8 cellular contexts compared by ENCODE assay signal in the genomic region with DNA sequence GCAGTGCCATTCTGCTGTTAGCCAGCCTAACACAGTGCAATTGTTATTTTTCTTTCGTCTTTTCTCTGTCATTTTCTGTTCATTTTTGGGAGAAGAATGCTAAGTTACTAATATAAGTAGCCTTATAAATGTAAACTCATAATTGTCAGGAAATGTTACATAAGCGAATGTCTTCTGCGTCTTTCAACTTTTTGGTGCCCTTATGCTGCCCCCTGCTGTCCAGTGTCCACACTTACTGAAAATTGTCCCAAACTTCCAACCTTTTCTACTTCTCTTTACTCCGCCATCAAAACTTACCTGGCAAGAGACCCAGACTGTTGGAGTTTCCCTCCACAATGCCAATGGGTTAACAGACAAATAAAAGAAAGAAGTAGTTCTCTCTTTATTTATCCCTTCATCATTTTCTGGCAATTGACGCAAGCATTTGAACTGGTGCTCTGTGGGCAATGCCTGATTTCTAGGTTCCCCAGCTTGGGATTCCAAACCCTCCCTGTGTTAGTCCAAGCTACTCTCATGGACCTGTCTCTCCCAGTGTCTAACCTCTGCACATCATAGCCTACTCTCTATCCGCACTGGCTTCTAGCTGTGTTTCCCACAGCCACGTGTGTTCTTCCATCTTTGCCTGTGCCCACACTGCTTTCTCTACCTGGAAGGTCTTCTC. TPM values are rescaled to one million over a fixed set of nuclear protein-coding genes. Genes with fewer than 3 reads are reported as not detected.
DNase-seq lines count a peak whose midpoint lies in the region; ATAC-seq, FAIRE-seq and TF ChIP-seq lines count a peak whose summit lies in the region.

No MANE protein-coding gene starts in this region.

- H3K27me3 Mint-ChIP-seq in T-cell: no peaks in the 10 kb centered on the region

- H3K9me3 ChIP-seq in cardiac muscle cell (ENCODE audit: low read depth): no peaks in the 10 kb centered on the region
- no peaks in the 10 kb centered on the region for H3K9me3 ChIP-seq in vagina

- intact Hi-C loops in vagina (cut with DNase I): no loop called here

- TF ChIP-seq CTCF in cardiac muscle cell (IDR thresholded peaks at IDR 0.05; ENCODE audit: low read depth, low read length) (peak; percentile 76), vagina (IDR thresholded peaks at IDR 0.05) (peak; percentile 67 to 81 (median 71))

- TF ChIP-seq POLR2A in vagina (IDR thresholded peaks at IDR 0.05): no peak

- no peaks in the 10 kb centered on the region for H3K27me3 ChIP-seq in cardiac muscle cell
- no peaks in the 10 kb centered on the region for H3K27me3 ChIP-seq in rectal smooth muscle tissue (ENCODE audit: control insufficient read depth, insufficient read depth, low read length)
- no peaks in the 10 kb centered on the region for H3K27me3 ChIP-seq in vagina

- FAIRE-seq in G401.6 (lab: Jason Lieb, UNC): peak; percentile 95

- peak overlapping the region; percentile 25 for H3K27ac ChIP-seq in cardiac muscle cell
- peak overlapping the region; percentile 63 for H3K27ac ChIP-seq in rectal smooth muscle tissue (ENCODE audit: low read depth, low read length)
- H3K27ac ChIP-seq in vagina: peak overlapping the region; percentile 45

- H3K9me3 Mint-ChIP-seq in T-cell: no peaks in the 10 kb centered on the region

- peak; percentile 78 for DNase-seq in HT-29 (ENCODE audit: low spot score)
- DNase-seq in T-cell: peak; percentile 49 to 82 (median 70)
- peak; percentile 67 for DNase-seq in activated naive CD8-positive, alpha-beta T cell treated with anti-CD3 and anti-CD28 coated beads, Interleukin-2, amount 50 U/mL, for 16 hours (ENCODE audit: low read depth, low spot score)
- DNase-seq in cardiac muscle cell (ENCODE audit: low read depth in 1 of 2, low spot score in 1 of 2): peak; percentile 70 to 81
- DNase-seq in vagina (ENCODE audit: extremely low spot score in 2 of 2): no peak

- peaks cover 12% of the 10 kb centered on the region for H3K36me3 Mint-ChIP-seq in T-cell

- CTCF ChIA-PET in T-cell (lab: Charles Lee): interaction anchor here (0.5 to 5.1 kb wide), 11 partner anchors 9 to 788 kb away, joined by 3 to 23 read pairs (median 4); no protein-coding TSS in a partner anchor

- peak overlapping the region; percentile 28 to 52 (median 50) for H3K4me3 Mint-ChIP-seq in T-cell

- no peak overlapping the region for H3K9ac ChIP-seq in rectal smooth muscle tissue (ENCODE audit: low read length)

- H3K27ac Mint-ChIP-seq in T-cell: peak overlapping the region; percentile 53 to 82

- H3K4me1 Mint-ChIP-seq in T-cell: peaks cover 70% of the 10 kb centered on the region in 3 donors

- H3K4me1 ChIP-seq in cardiac muscle cell (ENCODE audit: low read depth) (peaks cover 14% of the 10 kb centered on the region), rectal smooth muscle tissue (ENCODE audit: control insufficient read depth, insufficient read depth, low read length) (peaks cover 3% of the 10 kb centered on the region), vagina (peaks cover 61% of the 10 kb centered on the region)

- POLR2A ChIA-PET in T-cell (lab: Charles Lee): no interaction called here

- H3K36me3 ChIP-seq in cardiac muscle cell: no peaks in the 10 kb centered on the region
- no peaks in the 10 kb centered on the region for H3K36me3 ChIP-seq in rectal smooth muscle tissue (ENCODE audit: control insufficient read depth, insufficient read depth, low read length)
- no peaks in the 10 kb centered on the region for H3K36me3 ChIP-seq in vagina

- H3K4me3 ChIP-seq in cardiac muscle cell (no peak overlapping the region), rectal smooth muscle tissue (ENCODE audit: low read length) (peak overlapping the region; percentile 25), vagina (no peak overlapping the region)

- ATAC-seq in T-cell (replicated peaks in 1 of 4) (peak; percentile 62 to 67 (median 66)), GM18511 (IDR thresholded peaks at IDR 0.05; ENCODE audit: unreplicated experiment) (no peak)

RNA-seq across cellular contexts. Expression of gene EPC1, which starts 21.0 kb away (rescaled TPM):
- total RNA-seq in HT-29 (2014; rRNA removed; shearing (Covaris generic)): 68.2 and 94.9 TPM in 2 replicates
- total RNA-seq in T-cell (100 to 1,000 TPM in 3 of 5 donors, 10 to 100 TPM in 2; 88.0 to 161 (median 101) TPM), cardiac muscle cell (24.0 and 25.4 TPM in 2 replicates), vagina (54.5 TPM)
- polyA plus RNA-seq in cardiac muscle cell: 12.9 and 14.4 TPM in 2 replicates

Comparison
In these comparisons a context has a peak if more than half of its experiments do, and no peak if none do; other contexts are left out.
1. DNase-seq: peak in HT-29 (single experiment), T-cell (34 of 34), activated naive CD8-positive, alpha-beta T cell treated with anti-CD3 and anti-CD28 coated beads, Interleukin-2, amount 50 U/mL, for 16 hours (single experiment) and cardiac muscle cell (2 of 2); none in vagina (0 of 2).
2. Peak in every context shown above with its lines, with median percentiles within 50 percentile points of each other: H3K27ac ChIP-seq.